20 cellular contexts compared by ENCODE assay signal in the genomic region with DNA sequence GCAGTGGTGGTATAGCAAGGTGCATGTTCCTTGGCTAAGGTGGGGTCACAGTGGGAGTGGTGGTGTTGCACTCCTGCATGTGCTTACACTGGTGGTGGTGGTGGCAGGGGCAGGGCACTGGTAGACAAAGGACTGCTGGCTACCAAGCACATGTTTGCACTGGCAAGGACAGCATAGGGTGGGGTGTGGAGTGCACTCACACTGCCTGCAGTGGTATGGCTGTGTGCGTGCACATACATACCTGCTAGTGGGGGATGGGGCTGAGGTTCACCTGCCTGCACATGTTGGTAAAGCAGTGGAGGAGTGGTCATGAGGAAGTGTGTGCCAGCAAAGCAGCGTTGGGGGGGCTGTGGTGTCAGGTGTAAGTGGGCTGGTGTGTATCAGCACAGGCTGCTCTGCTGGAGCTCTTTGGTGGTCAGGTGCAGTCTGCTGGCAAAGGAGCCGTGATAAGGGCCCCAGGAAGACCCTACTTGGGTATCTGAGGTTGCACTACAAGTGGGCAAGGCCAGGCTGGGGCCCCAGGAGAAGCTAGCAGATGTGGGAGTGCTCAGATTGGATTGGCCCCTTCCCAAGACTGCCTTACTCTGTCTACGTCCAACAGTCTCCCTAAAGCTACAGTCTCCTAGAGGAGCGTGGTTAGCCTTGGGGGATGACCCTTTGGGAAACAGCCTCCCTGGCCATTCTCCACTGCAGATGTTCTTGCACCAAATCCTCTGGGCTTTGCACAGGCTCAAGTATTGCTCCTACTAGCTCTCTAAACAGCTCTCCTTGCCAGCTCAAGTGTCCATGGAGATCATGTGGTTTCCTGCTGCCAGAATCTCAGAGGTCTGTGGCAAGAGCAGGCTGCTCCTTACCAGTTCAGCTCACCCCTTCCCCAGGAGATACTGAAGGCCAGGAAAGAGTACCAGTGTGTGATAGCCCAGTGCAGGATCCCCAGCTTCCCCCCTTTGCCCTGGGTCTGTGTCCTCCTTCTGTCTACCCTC.
A peak's percentile ranks its signal among the peaks of the same experiment; 100 is the strongest.
DNase-seq lines count a peak whose midpoint lies in the region; ATAC-seq and TF ChIP-seq lines count a peak whose summit lies in the region.
"Had no signal": no experiment of that assay in that cellular context is flagged by ENCODE, and none has a peak within 500 bp of the region (broad histone marks: within the 10 kb centered on the region; RNA-seq: fewer than 3 reads in every experiment).

No MANE protein-coding gene starts in this region.

- DNase-seq in central memory CD8-positive, alpha-beta T cell (ENCODE audit: low spot score in 2 of 2) = no peak
- DNase-seq in mesenchymal stem cell (no peak), Right ventricle myocardium inferior (ENCODE audit: missing footprints) (no peak), substantia nigra (lab: John Stamatoyannopoulos, UW) (no peak), nephron progenitor cell (no peak), kidney glomerular epithelial cell (lab: John Stamatoyannopoulos, UW) (no peak)
- no peak for DNase-seq in stimulated activated effector memory CD8-positive, alpha-beta T cell treated with anti-CD3 and anti-CD28 coated beads, Interleukin-12 subunit alpha, Interleukin-12 subunit beta, amount 100 ng/mL, for 72 hours (ENCODE audit: low spot score in 2 of 2)
- DNase-seq: 8988T; Caco-2; CD4-positive, alpha-beta T cell; EL; KBM-7; NCI-H1694 treated with DMSO at 0.1 percent for 48 hours; NCI-H226; NCI-H524; NCI-H82; RPMI8226; SIG-M5 had no signal

- peaks cover 51% of the 10 kb centered on the region for H3K9me3 Mint-ChIP-seq in central memory CD8-positive, alpha-beta T cell
- H3K9me3 Mint-ChIP-seq in stimulated activated effector memory CD8-positive, alpha-beta T cell treated with anti-CD3 and anti-CD28 coated beads, Interleukin-12 subunit alpha, Interleukin-12 subunit beta, amount 100 ng/mL, for 72 hours = peaks cover 24% of the 10 kb centered on the region
- no peaks in the 10 kb centered on the region for H3K9me3 Mint-ChIP-seq in nephron progenitor cell

- intact Hi-C loops in Right ventricle myocardium inferior (cut with DNase I) = no loop called here

- peaks cover 8% of the 10 kb centered on the region; the same call in 1 of the 2 replicates for H3K4me1 ChIP-seq in BLaER1
- H3K4me1 ChIP-seq in mesenchymal stem cell (ENCODE audit: control insufficient read depth, insufficient read depth, low read depth, low read length) = no peaks in the 10 kb centered on the region
- H3K4me1 ChIP-seq: Caco-2 had no signal

- H3K4me1 Mint-ChIP-seq in central memory CD8-positive, alpha-beta T cell = no peaks in the 10 kb centered on the region
- no peaks in the 10 kb centered on the region for H3K4me1 Mint-ChIP-seq in stimulated activated effector memory CD8-positive, alpha-beta T cell treated with anti-CD3 and anti-CD28 coated beads, Interleukin-12 subunit alpha, Interleukin-12 subunit beta, amount 100 ng/mL, for 72 hours
- no peaks in the 10 kb centered on the region for H3K4me1 Mint-ChIP-seq in nephron progenitor cell

- H3K14ac ChIP-seq in mesenchymal stem cell (ENCODE audit: low read length in 2 of 2) = no peak overlapping the region

- H3K4me3 ChIP-seq in BLaER1 (no peak overlapping the region), mesenchymal stem cell (ENCODE audit: insufficient read depth in 1 of 2, low read depth in 1 of 2, low read length in 2 of 2) (no peak overlapping the region)

- peak; percentile 10 for ATAC-seq in central memory CD8-positive, alpha-beta T cell (replicated peaks; ENCODE audit: extremely low read depth, poor library complexity, severe bottlenecking)
- ATAC-seq in stimulated activated effector memory CD8-positive, alpha-beta T cell treated with anti-CD3 and anti-CD28 coated beads, Interleukin-12 subunit alpha, Interleukin-12 subunit beta, amount 100 ng/mL, for 72 hours = peak; percentile 8
- no peak for ATAC-seq in Right ventricle myocardium inferior
- ATAC-seq: HepG2 had no signal

- H3K36me3 Mint-ChIP-seq in central memory CD8-positive, alpha-beta T cell (ENCODE audit: insufficient read depth) = no peaks in the 10 kb centered on the region
- no peaks in the 10 kb centered on the region for H3K36me3 Mint-ChIP-seq in stimulated activated effector memory CD8-positive, alpha-beta T cell treated with anti-CD3 and anti-CD28 coated beads, Interleukin-12 subunit alpha, Interleukin-12 subunit beta, amount 100 ng/mL, for 72 hours
- H3K36me3 Mint-ChIP-seq in nephron progenitor cell (ENCODE audit: low read depth) = no peaks in the 10 kb centered on the region

- H3K27me3 Mint-ChIP-seq in central memory CD8-positive, alpha-beta T cell = no peaks in the 10 kb centered on the region
- H3K27me3 Mint-ChIP-seq in nephron progenitor cell (ENCODE audit: low read depth, poor library complexity) = no peaks in the 10 kb centered on the region
- H3K27me3 Mint-ChIP-seq: CD4-positive, alpha-beta T cell had no signal

- H3K36me3 ChIP-seq in BLaER1 (no peaks in the 10 kb centered on the region), mesenchymal stem cell (ENCODE audit: control insufficient read depth in 1 of 2, insufficient read depth in 2 of 2, low read depth in 1 of 2, low read length in 2 of 2) (no peaks in the 10 kb centered on the region)

- no peak overlapping the region for H2BK120ac ChIP-seq in mesenchymal stem cell (ENCODE audit: low read depth, low read length)

- no peak overlapping the region for H2BK12ac ChIP-seq in mesenchymal stem cell (ENCODE audit: low read length in 2 of 2)

- H2AFZ ChIP-seq in mesenchymal stem cell (ENCODE audit: low read depth, low read length) = no peak overlapping the region

- H3K27me3 ChIP-seq in BLaER1 (no peaks in the 10 kb centered on the region), mesenchymal stem cell (ENCODE audit: control insufficient read depth in 1 of 2, insufficient read depth in 1 of 2, low read length in 2 of 2) (no peaks in the 10 kb centered on the region)

- H3K4ac ChIP-seq in mesenchymal stem cell (ENCODE audit: low read depth in 1 of 2, low read length in 2 of 2) = no peak overlapping the region

- no peak overlapping the region for H3K23ac ChIP-seq in mesenchymal stem cell (ENCODE audit: low read length in 2 of 2)

- H3K9me3 ChIP-seq in BLaER1 = no peaks in the 10 kb centered on the region
- H3K9me3 ChIP-seq in mesenchymal stem cell (ENCODE audit: control insufficient read depth, low read length) = no peaks in the 10 kb centered on the region
- H3K9me3 ChIP-seq: Caco-2 had no signal

- no peak for TF ChIP-seq CTCF in nephron progenitor cell (IDR thresholded peaks at IDR 0.05)

- no peaks in the 10 kb centered on the region for H4K20me1 ChIP-seq in BLaER1

- H3K9ac ChIP-seq in BLaER1 (no peak overlapping the region), mesenchymal stem cell (ENCODE audit: low read length) (no peak overlapping the region)

- H3K27ac Mint-ChIP-seq in central memory CD8-positive, alpha-beta T cell (ENCODE audit: low read depth) = no peak overlapping the region
- no peak overlapping the region for H3K27ac Mint-ChIP-seq in stimulated activated effector memory CD8-positive, alpha-beta T cell treated with anti-CD3 and anti-CD28 coated beads, Interleukin-12 subunit alpha, Interleukin-12 subunit beta, amount 100 ng/mL, for 72 hours
- no peak overlapping the region for H3K27ac Mint-ChIP-seq in nephron progenitor cell
- H3K27ac Mint-ChIP-seq: CD4-positive, alpha-beta T cell had no signal

- peak overlapping the region; percentile 8 to 34 for H3K18ac ChIP-seq in mesenchymal stem cell (ENCODE audit: low read depth in 1 of 2, low read length in 2 of 2)

- H3K27ac ChIP-seq in BLaER1 = no peak overlapping the region
- no peak overlapping the region for H3K27ac ChIP-seq in mesenchymal stem cell (ENCODE audit: low read length, poor library complexity, severe bottlenecking)
- no peak overlapping the region for H3K27ac ChIP-seq in substantia nigra (ENCODE audit: low read depth, low read length, poor library complexity, severe bottlenecking)

- no peak overlapping the region for H2BK5ac ChIP-seq in mesenchymal stem cell (ENCODE audit: low read depth, low read length, poor library complexity, severe bottlenecking)

- WGBS in mesenchymal stem cell = 92% methylated on average over 5 of the region's 5 CpGs

- no peak overlapping the region for H3K4me3 Mint-ChIP-seq in central memory CD8-positive, alpha-beta T cell
- no peak overlapping the region for H3K4me3 Mint-ChIP-seq in stimulated activated effector memory CD8-positive, alpha-beta T cell treated with anti-CD3 and anti-CD28 coated beads, Interleukin-12 subunit alpha, Interleukin-12 subunit beta, amount 100 ng/mL, for 72 hours
- H3K4me3 Mint-ChIP-seq in nephron progenitor cell = no peak overlapping the region
- H3K4me3 Mint-ChIP-seq: CD4-positive, alpha-beta T cell had no signal

- H3K4me2 ChIP-seq in BLaER1 (peak overlapping the region; percentile 40), mesenchymal stem cell (ENCODE audit: low read length, poor library complexity, severe bottlenecking) (no peak overlapping the region)

- peak overlapping the region; percentile 84 for H2BK15ac ChIP-seq in mesenchymal stem cell (ENCODE audit: low read depth, poor library complexity, severe bottlenecking)

- peak overlapping the region; percentile 14 for H4K91ac ChIP-seq in mesenchymal stem cell (ENCODE audit: low read length)

- H3K79me1 ChIP-seq in mesenchymal stem cell (replicated peaks; ENCODE audit: low read length, poor library complexity, severe bottlenecking) = no peaks in the 10 kb centered on the region

- H4K8ac ChIP-seq in mesenchymal stem cell (ENCODE audit: low read length) = no peak overlapping the region

- no peak overlapping the region for H2AK5ac ChIP-seq in mesenchymal stem cell (ENCODE audit: low read length, severe bottlenecking)
